Comparison of ENCODE assay signal across 2 cellular contexts in genomic region chr2:134314656-134315377, GRCh38.
TF ChIP-seq lines count a peak whose summit lies in the region.

No MANE protein-coding gene starts in this region.

TF ChIP-seq in SK-N-SH, 30 proteins besides CTCF, POLR2A, EP300 and RAD21 (continued from another document):
- 0 out of 2 replicates have a peak, but pooled peaks have one; percentile 19 for TF ChIP-seq MXI1 (IDR thresholded peaks at IDR 0.05; ENCODE audit: low read depth, low read length)
- no peak for TF ChIP-seq EZH2phosphoT487 (IDR thresholded peaks at IDR 0.05; ENCODE audit: borderline replicate concordance, low read depth)
TF ChIP-seq in SK-N-SH: peak in this region for 1.

TF ChIP-seq in SK-N-SH treated with all-trans-retinoic acid at 6 μM for 48 hours, 23 proteins besides CTCF, POLR2A, EP300 and RAD21:
- TF ChIP-seq PATZ1 (CRISPR knock-in tag; IDR thresholded peaks at IDR 0.05; ENCODE audit: borderline replicate concordance), result no peak
- TF ChIP-seq ZFP3 (CRISPR knock-in tag; IDR thresholded peaks at IDR 0.05), result no peak
- no peak for TF ChIP-seq CSDC2 (CRISPR knock-in tag; IDR thresholded peaks at IDR 0.05)
- TF ChIP-seq CREB5 (CRISPR knock-in tag; IDR thresholded peaks at IDR 0.05; ENCODE audit: low read depth), result no peak
- no peak for TF ChIP-seq ZNF70 (CRISPR knock-in tag; IDR thresholded peaks at IDR 0.05)
- no peak for TF ChIP-seq POU6F1 (CRISPR knock-in tag; IDR thresholded peaks at IDR 0.05; ENCODE audit: borderline replicate concordance, low read depth)
- TF ChIP-seq OSR1 (CRISPR knock-in tag; IDR thresholded peaks at IDR 0.05), result no peak
- no peak for TF ChIP-seq GLIS3 (CRISPR knock-in tag; IDR thresholded peaks at IDR 0.05)
- no peak for TF ChIP-seq ZFP30 (CRISPR knock-in tag; IDR thresholded peaks at IDR 0.05)
- TF ChIP-seq PPARA (CRISPR knock-in tag; IDR thresholded peaks at IDR 0.05; ENCODE audit: borderline replicate concordance), result no peak
- TF ChIP-seq ESRRG (CRISPR knock-in tag; IDR thresholded peaks at IDR 0.05), result no peak
- TF ChIP-seq ZC3H10 (CRISPR knock-in tag; IDR thresholded peaks at IDR 0.05), result no peak
- TF ChIP-seq RARB (CRISPR knock-in tag; IDR thresholded peaks at IDR 0.05), result no peak
- no peak for TF ChIP-seq TCF4 (CRISPR knock-in tag; IDR thresholded peaks at IDR 0.05; ENCODE audit: borderline replicate concordance)
- TF ChIP-seq TSHZ2 (CRISPR knock-in tag; IDR thresholded peaks at IDR 0.05), result no peak
- TF ChIP-seq, protein P1, sequence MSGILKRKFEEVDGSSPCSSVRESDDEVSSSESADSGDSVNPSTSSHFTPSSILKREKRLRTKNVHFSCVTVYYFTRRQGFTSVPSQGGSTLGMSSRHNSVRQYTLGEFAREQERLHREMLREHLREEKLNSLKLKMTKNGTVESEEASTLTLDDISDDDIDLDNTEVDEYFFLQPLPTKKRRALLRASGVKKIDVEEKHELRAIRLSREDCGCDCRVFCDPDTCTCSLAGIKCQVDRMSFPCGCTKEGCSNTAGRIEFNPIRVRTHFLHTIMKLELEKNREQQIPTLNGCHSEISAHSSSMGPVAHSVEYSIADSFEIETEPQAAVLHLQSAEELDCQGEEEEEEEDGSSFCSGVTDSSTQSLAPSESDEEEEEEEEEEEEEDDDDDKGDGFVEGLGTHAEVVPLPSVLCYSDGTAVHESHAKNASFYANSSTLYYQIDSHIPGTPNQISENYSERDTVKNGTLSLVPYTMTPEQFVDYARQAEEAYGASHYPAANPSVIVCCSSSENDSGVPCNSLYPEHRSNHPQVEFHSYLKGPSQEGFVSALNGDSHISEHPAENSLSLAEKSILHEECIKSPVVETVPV (CRISPR knock-in tag; IDR thresholded peaks at IDR 0.05), result no peak
- no peak for TF ChIP-seq ISL1 (CRISPR knock-in tag; IDR thresholded peaks at IDR 0.05)
- TF ChIP-seq ARNTL (CRISPR knock-in tag; IDR thresholded peaks at IDR 0.05; ENCODE audit: borderline replicate concordance, low read depth), result no peak
- TF ChIP-seq SNAI2 (CRISPR knock-in tag; IDR thresholded peaks at IDR 0.05), result no peak
- TF ChIP-seq TOX (CRISPR knock-in tag; IDR thresholded peaks at IDR 0.05; ENCODE audit: borderline replicate concordance), result no peak
